13 cellular contexts compared by ENCODE assay signal in genomic region chr3:170999737-171000242, GRCh38. TPM values are rescaled to one million over a fixed set of nuclear protein-coding genes. Genes with fewer than 3 reads are reported as not detected.
DNase-seq lines count a peak whose midpoint lies in the region; ATAC-seq and TF ChIP-seq lines count a peak whose summit lies in the region.
"Had no signal": no experiment of that assay in that cellular context is flagged by ENCODE, and none has a peak within 500 bp of the region (broad histone marks: within the 10 kb centered on the region; RNA-seq: fewer than 3 reads in every experiment).

No MANE protein-coding gene starts in this region.

- no peak for TF ChIP-seq CTCF in AG10803 (conservative IDR thresholded peaks at IDR 0.05; ENCODE audit: low read length)
- no peak for TF ChIP-seq CTCF in cardiac fibroblast (IDR thresholded peaks at IDR 0.05; ENCODE audit: low read depth, low read length)
- TF ChIP-seq CTCF in right atrium auricular region (IDR thresholded peaks at IDR 0.05): no peak

- H3K4me3 ChIP-seq in AG10803 (ENCODE audit: low read length) (no peak overlapping the region), cardiac fibroblast (replicated peaks in 1 of 2; ENCODE audit: low read depth in 2 of 2, low read length in 2 of 2) (no peak overlapping the region), right atrium auricular region (no peak overlapping the region)

- DNase-seq in AG10803 (ENCODE audit: low read depth) (peak; percentile 79), M059J (ENCODE audit: low read depth) (peak; percentile 94), cardiac fibroblast (ENCODE audit: low read depth in 2 of 2) (peak; percentile 76 to 82), lung microvascular endothelial cell (ENCODE audit: low read depth in 2 of 2) (peak; percentile 75 to 93), SHP77 (lab: John Stamatoyannopoulos, UW) (no peak), GF-D8 (lab: John Stamatoyannopoulos, UW) (no peak), right atrium auricular region (ENCODE audit: low spot score) (no peak)
- DNase-seq: activated CD4-positive, alpha-beta T cell treated with anti-CD3 and anti-CD28 coated beads for 1 hour; activated naive CD4-positive, alpha-beta T cell treated with anti-CD3 and anti-CD28 coated beads for 36 hours; CD8-positive, alpha-beta memory T cell; Karpas-422 had no signal

- ATAC-seq in GM18870 (IDR thresholded peaks at IDR 0.05; ENCODE audit: unreplicated experiment): no peak

- H3K4me1 ChIP-seq in right atrium auricular region: peaks cover 0 to 6% of the 10 kb centered on the region in 2 donors

- H3K27me3 ChIP-seq in right atrium auricular region: no peaks in the 10 kb centered on the region

- no peaks in the 10 kb centered on the region for H3K9me3 ChIP-seq in right atrium auricular region

- H3K36me3 ChIP-seq in right atrium auricular region: no peaks in the 10 kb centered on the region

- H3K27ac ChIP-seq in right atrium auricular region: no peak overlapping the region

RNA-seq across cellular contexts. Expression of gene SLC2A2, which starts 26.7 kb away (rescaled TPM):
- 0.12 and 0.32 TPM in 2 replicates for total RNA-seq in M059J (2014; rRNA removed; shearing (Covaris generic))
- total RNA-seq in lung microvascular endothelial cell (not detected in 2 replicates), right atrium auricular region (not detected)
- total RNA-seq: activated naive CD4-positive, alpha-beta T cell treated with anti-CD3 and anti-CD28 coated beads for 36 hours; CD8-positive, alpha-beta memory T cell; mesothelial cell of epicardium had no signal

Comparison
In these comparisons a context has a peak if more than half of its experiments do, and no peak if none do; other contexts are left out.
1. DNase-seq: peak in AG10803 (single experiment), M059J (single experiment), cardiac fibroblast (2 of 2) and lung microvascular endothelial cell (2 of 2); none in SHP77 (0 of 2), GF-D8 (single experiment) and right atrium auricular region (single experiment).